In the genomic region with DNA sequence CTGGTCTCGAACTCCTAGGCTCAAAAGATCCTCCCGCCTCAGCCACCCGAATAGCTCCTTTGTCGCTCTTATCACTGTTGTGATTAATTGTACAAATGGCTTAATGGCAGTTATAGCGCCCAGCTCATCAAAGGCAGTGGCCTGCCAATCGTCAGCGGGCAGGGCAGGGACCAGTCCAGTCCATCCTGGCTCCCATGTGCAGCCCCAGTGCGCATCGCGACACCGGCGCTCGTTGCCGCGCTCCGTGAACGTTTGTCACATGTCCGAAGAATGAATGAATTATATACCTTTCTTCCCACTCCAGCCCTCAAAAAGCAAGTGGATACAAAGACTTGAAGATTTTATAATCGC, we compare ENCODE assay signal across 1 cellular context.
TF ChIP-seq lines count a peak whose summit lies in the region.

No MANE protein-coding gene starts in this region.

TF ChIP-seq in A549, 52 proteins besides CTCF, POLR2A, EP300 and RAD21:
- TF ChIP-seq KDM5A (IDR thresholded peaks at IDR 0.05) (peak; percentile 76), MAZ (IDR thresholded peaks at IDR 0.05; ENCODE audit: borderline replicate concordance, low read depth, low read length) (0 out of 2 replicates have a peak, but pooled peaks have one; percentile 2), CEBPB (IDR thresholded peaks at IDR 0.05) (no peak), KDM1A (IDR thresholded peaks at IDR 0.05; ENCODE audit: low read depth) (0 out of 2 replicates have a peak, but pooled peaks have one; percentile 21), HOXB13 (CRISPR knock-in tag; IDR thresholded peaks at IDR 0.05; ENCODE audit: low read depth) (no peak), RARB (CRISPR knock-in tag; IDR thresholded peaks at IDR 0.05) (no peak), JUN (IDR thresholded peaks at IDR 0.05) (no peak), HOXA7 (CRISPR knock-in tag; IDR thresholded peaks at IDR 0.05) (peak; percentile 42; the same call in 1 of the 2 replicates), CBX8 (IDR thresholded peaks at IDR 0.05) (no peak), SREBF2 (IDR thresholded peaks at IDR 0.05) (no peak), TP53 (CRISPR knock-in tag; IDR thresholded peaks at IDR 0.05) (no peak; the same call in 1 of the 2 replicates), MAFK (IDR thresholded peaks at IDR 0.05; ENCODE audit: partially characterized antibody) (no peak), ESRRA (IDR thresholded peaks at IDR 0.05; ENCODE audit: borderline replicate concordance, low read length) (no peak)
- TF ChIP-seq, protein P1, sequence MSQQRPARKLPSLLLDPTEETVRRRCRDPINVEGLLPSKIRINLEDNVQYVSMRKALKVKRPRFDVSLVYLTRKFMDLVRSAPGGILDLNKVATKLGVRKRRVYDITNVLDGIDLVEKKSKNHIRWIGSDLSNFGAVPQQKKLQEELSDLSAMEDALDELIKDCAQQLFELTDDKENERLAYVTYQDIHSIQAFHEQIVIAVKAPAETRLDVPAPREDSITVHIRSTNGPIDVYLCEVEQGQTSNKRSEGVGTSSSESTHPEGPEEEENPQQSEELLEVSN (IDR thresholded peaks at IDR 0.05; ENCODE audit: borderline replicate concordance, low read depth) = peak; percentile 90
- TF ChIP-seq, protein P2, sequence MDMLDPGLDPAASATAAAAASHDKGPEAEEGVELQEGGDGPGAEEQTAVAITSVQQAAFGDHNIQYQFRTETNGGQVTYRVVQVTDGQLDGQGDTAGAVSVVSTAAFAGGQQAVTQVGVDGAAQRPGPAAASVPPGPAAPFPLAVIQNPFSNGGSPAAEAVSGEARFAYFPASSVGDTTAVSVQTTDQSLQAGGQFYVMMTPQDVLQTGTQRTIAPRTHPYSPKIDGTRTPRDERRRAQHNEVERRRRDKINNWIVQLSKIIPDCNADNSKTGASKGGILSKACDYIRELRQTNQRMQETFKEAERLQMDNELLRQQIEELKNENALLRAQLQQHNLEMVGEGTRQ (IDR thresholded peaks at IDR 0.05) = no peak
- TF ChIP-seq, protein P3, sequence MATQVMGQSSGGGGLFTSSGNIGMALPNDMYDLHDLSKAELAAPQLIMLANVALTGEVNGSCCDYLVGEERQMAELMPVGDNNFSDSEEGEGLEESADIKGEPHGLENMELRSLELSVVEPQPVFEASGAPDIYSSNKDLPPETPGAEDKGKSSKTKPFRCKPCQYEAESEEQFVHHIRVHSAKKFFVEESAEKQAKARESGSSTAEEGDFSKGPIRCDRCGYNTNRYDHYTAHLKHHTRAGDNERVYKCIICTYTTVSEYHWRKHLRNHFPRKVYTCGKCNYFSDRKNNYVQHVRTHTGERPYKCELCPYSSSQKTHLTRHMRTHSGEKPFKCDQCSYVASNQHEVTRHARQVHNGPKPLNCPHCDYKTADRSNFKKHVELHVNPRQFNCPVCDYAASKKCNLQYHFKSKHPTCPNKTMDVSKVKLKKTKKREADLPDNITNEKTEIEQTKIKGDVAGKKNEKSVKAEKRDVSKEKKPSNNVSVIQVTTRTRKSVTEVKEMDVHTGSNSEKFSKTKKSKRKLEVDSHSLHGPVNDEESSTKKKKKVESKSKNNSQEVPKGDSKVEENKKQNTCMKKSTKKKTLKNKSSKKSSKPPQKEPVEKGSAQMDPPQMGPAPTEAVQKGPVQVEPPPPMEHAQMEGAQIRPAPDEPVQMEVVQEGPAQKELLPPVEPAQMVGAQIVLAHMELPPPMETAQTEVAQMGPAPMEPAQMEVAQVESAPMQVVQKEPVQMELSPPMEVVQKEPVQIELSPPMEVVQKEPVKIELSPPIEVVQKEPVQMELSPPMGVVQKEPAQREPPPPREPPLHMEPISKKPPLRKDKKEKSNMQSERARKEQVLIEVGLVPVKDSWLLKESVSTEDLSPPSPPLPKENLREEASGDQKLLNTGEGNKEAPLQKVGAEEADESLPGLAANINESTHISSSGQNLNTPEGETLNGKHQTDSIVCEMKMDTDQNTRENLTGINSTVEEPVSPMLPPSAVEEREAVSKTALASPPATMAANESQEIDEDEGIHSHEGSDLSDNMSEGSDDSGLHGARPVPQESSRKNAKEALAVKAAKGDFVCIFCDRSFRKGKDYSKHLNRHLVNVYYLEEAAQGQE (IDR thresholded peaks at IDR 0.05) = peak; percentile 54
- TF ChIP-seq, protein P4, sequence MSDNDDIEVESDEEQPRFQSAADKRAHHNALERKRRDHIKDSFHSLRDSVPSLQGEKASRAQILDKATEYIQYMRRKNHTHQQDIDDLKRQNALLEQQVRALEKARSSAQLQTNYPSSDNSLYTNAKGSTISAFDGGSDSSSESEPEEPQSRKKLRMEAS (IDR thresholded peaks at IDR 0.05) = peak; percentile 90
